8 cellular contexts compared by ENCODE assay signal in genomic region chr15:60397772-60398445, GRCh38. TPM values are rescaled to one million over a fixed set of nuclear protein-coding genes. Genes with fewer than 3 reads are reported as not detected.
A peak's percentile ranks its signal among the peaks of the same experiment; 100 is the strongest.
DNase-seq lines count a peak whose midpoint lies in the region; ATAC-seq, FAIRE-seq and TF ChIP-seq lines count a peak whose summit lies in the region.

Gene ANXA2 (minus strand): TSS chr15:60397986. CDS start chr15:60386075, 11,911 bp downstream.

- no peaks in the 10 kb centered on the region for H3K36me3 ChIP-seq in OCI-LY1 (ENCODE audit: insufficient read depth, low read length)
- H3K36me3 ChIP-seq in esophagus (ENCODE audit: control insufficient read depth in 2 of 2, insufficient read depth in 2 of 2, low read length in 1 of 2): peaks cover 0 to 2% of the 10 kb centered on the region in 2 donors
- no peaks in the 10 kb centered on the region for H3K36me3 ChIP-seq in naive thymus-derived CD4-positive, alpha-beta T cell (ENCODE audit: control insufficient read depth in 2 of 3, insufficient read depth in 3 of 3, low read length in 3 of 3)

- H3K9ac ChIP-seq in OCI-LY1 (ENCODE audit: low read length): peak within 1 kb of the TSS; percentile 43

- H3F3A ChIP-seq in OCI-LY1 (ENCODE audit: insufficient read depth, low read length): no peaks in the 10 kb centered on the region

- H3K36me3 Mint-ChIP-seq in naive thymus-derived CD4-positive, alpha-beta T cell: peaks cover 0 to 30% (median 0%) of the 10 kb centered on the region in 5 donors

- H3K27ac ChIP-seq in A549 (peak within 1 kb of the TSS; percentile 97 to 99), OCI-LY1 (ENCODE audit: low read depth, low read length, poor library complexity, severe bottlenecking) (no peak within 1 kb of the TSS), esophagus (ENCODE audit: low read depth in 2 of 2, low read length in 1 of 2) (peak within 1 kb of the TSS; percentile 99)
- peak within 1 kb of the TSS; percentile 61 for H3K27ac ChIP-seq in naive thymus-derived CD4-positive, alpha-beta T cell (ENCODE audit: low read depth, low read length)

- no peak within 1 kb of the TSS for H2AFZ ChIP-seq in OCI-LY1 (ENCODE audit: low read length)

- H3K79me2 ChIP-seq in OCI-LY1 (ENCODE audit: insufficient read depth, low read length): no peaks in the 10 kb centered on the region

- peaks cover 0 to 7% (median 0%) of the 10 kb centered on the region in 5 donors for H3K27me3 Mint-ChIP-seq in naive thymus-derived CD4-positive, alpha-beta T cell

- intact Hi-C loops in naive thymus-derived CD4-positive, alpha-beta T cell (cut with micrococcal nuclease): loop anchor here (1.0 to 5.0 kb wide), 12 partner anchors 9 to 1411 kb away; partner anchors contain the start of genes BNIP2 (in 2 of the 2), ICE2 (in 2 of the 2), GTF2A2 (in 1 of the 2) and RNF111 (in 1 of the 2)

- no peak for FAIRE-seq in A549 (lab: Jason Lieb, UNC)

- peak in 1 of 2 experiments; percentile 37; a peak in 1 of 5 replicates for TF ChIP-seq EP300 in A549 (IDR thresholded peaks at IDR 0.05)

- POLR2A ChIA-PET in A549 (lab: Yijun Ruan, JAX): interaction anchor here (0.6 to 10.2 kb wide), 25 partner anchors 9 to 1520 kb away, joined by 3 to 152 read pairs (median 5); partner anchors contain the start of gene ICE2
- POLR2A ChIA-PET in naive thymus-derived CD4-positive, alpha-beta T cell (lab: Charles Lee): interaction anchor here (0.5 to 2.3 kb wide), 17 partner anchors 9 to 1480 kb away, joined by 3 to 17 read pairs (median 3); no protein-coding TSS in a partner anchor

- H3K4me1 Mint-ChIP-seq in naive thymus-derived CD4-positive, alpha-beta T cell: peaks cover 10 to 67% (median 33%) of the 10 kb centered on the region in 7 donors

- no peaks in the 10 kb centered on the region for H4K20me1 ChIP-seq in OCI-LY1 (ENCODE audit: insufficient read depth, low read length)

- H3K4me3 Mint-ChIP-seq in naive thymus-derived CD4-positive, alpha-beta T cell: peak within 1 kb of the TSS; percentile 83 to 98 (median 87)

- H3K4me2 ChIP-seq in A549 (peak within 1 kb of the TSS; percentile 94), OCI-LY1 (ENCODE audit: low read length) (peak within 1 kb of the TSS; percentile 75)

- TF ChIP-seq POLR2A in A549 (IDR thresholded peaks at IDR 0.05; ENCODE audit: low read length) (peak; percentile 92), GM18526 (IDR thresholded peaks at IDR 0.05; ENCODE audit: extremely low read depth, insufficient read length) (peak; percentile 92)

- no peaks in the 10 kb centered on the region for H3K9me2 ChIP-seq in OCI-LY1 (ENCODE audit: low read depth, low read length)

- H3K9me3 Mint-ChIP-seq in naive thymus-derived CD4-positive, alpha-beta T cell: peaks cover 0 to 7% (median 0%) of the 10 kb centered on the region in 11 donors

- DNase-seq in A549 (ENCODE audit: low read depth in 1 of 2, low spot score in 1 of 2): peak; percentile 84 to 95
- peak; percentile 78 for DNase-seq in activated T-cell treated with anti-CD3 and anti-CD28 coated beads for 48 hours (ENCODE audit: low read depth)
- peak; percentile 49 to 85 (median 62) for DNase-seq in naive thymus-derived CD4-positive, alpha-beta T cell
- peak; percentile 86 for DNase-seq in stimulated activated naive CD8-positive, alpha-beta T cell treated with anti-CD3 and anti-CD28 coated beads, Interleukin-15, Interleukin-2, amounts not matched to agents 100 U/mL and 50 U/mL, for 24 hours

- TF ChIP-seq CTCF in A549 (IDR thresholded peaks at IDR 0.05) (no peak), OCI-LY1 (IDR thresholded peaks at IDR 0.05; ENCODE audit: low read length) (no peak)

- no peak for TF ChIP-seq RAD21 in A549 (conservative IDR thresholded peaks at IDR 0.05 in 1 of 2, IDR thresholded peaks at IDR 0.05 in 1 of 2)

- H3K4me3 ChIP-seq in A549: peak within 1 kb of the TSS; percentile 88
- peak within 1 kb of the TSS; percentile 62 for H3K4me3 ChIP-seq in OCI-LY1 (ENCODE audit: low read depth, low read length, poor library complexity, severe bottlenecking)
- H3K4me3 ChIP-seq in esophagus (ENCODE audit: low read depth in 1 of 2, low read length in 2 of 2): peak within 1 kb of the TSS; percentile 73 to 97
- H3K4me3 ChIP-seq in naive thymus-derived CD4-positive, alpha-beta T cell (ENCODE audit: low read length): peak within 1 kb of the TSS; percentile 72

- 1% methylated on average over 30 of the region's 53 CpGs for WGBS in A549 (ENCODE audit: missing lambda C conversion rate)
- WGBS in esophagus, 2 donors: 0 to 1% methylated on average over 44 to 53 of the region's 53 CpGs

- H3K9me3 ChIP-seq in A549 (no peaks in the 10 kb centered on the region), OCI-LY1 (ENCODE audit: low read length) (no peaks in the 10 kb centered on the region), esophagus (ENCODE audit: control insufficient read depth in 2 of 2, insufficient read depth in 1 of 2, low read depth in 1 of 2, low read length in 1 of 2) (no peaks in the 10 kb centered on the region)
- no peaks in the 10 kb centered on the region for H3K9me3 ChIP-seq in naive thymus-derived CD4-positive, alpha-beta T cell (ENCODE audit: control insufficient read depth in 2 of 3, low read length in 3 of 3)

- CTCF ChIA-PET in A549 (lab: Yijun Ruan, JAX): interaction anchor here (0.6 to 4.6 kb wide), 9 partner anchors 9 to 47 kb away, joined by 3 to 35 read pairs (median 7); no protein-coding TSS in a partner anchor
- CTCF ChIA-PET in naive thymus-derived CD4-positive, alpha-beta T cell (lab: Charles Lee): interaction anchor here (0.8 kb wide), 1 partner anchor 82 kb away, joined by 3 read pairs; no protein-coding TSS in a partner anchor

- ATAC-seq in A549 (peak; percentile 62 to 72), HG03039 (IDR thresholded peaks at IDR 0.05; ENCODE audit: unreplicated experiment) (peak; percentile 71)
- ATAC-seq in naive thymus-derived CD4-positive, alpha-beta T cell: peak; percentile 81
- peak; percentile 84 for ATAC-seq in stimulated activated naive CD8-positive, alpha-beta T cell treated with anti-CD3 and anti-CD28 coated beads, Interleukin-15, Interleukin-2, amounts not matched to agents 100 U/mL and 50 U/mL, for 24 hours

- H3K4me1 ChIP-seq in A549 (peaks cover 59% of the 10 kb centered on the region), OCI-LY1 (ENCODE audit: insufficient read depth, low read length, severe bottlenecking) (peaks cover 17% of the 10 kb centered on the region), esophagus (ENCODE audit: control insufficient read depth in 2 of 2, insufficient read depth in 2 of 2, low read length in 1 of 2) (peaks cover 0 to 8% of the 10 kb centered on the region in 2 donors)
- peaks cover 6 to 32% of the 10 kb centered on the region in 2 donors for H3K4me1 ChIP-seq in naive thymus-derived CD4-positive, alpha-beta T cell (ENCODE audit: control insufficient read depth in 2 of 2, insufficient read depth in 2 of 2, low read length in 2 of 2)

- H3K27me3 ChIP-seq in OCI-LY1 (ENCODE audit: insufficient read depth, low read length) (no peaks in the 10 kb centered on the region), esophagus (ENCODE audit: control insufficient read depth in 1 of 2, insufficient read depth in 2 of 2, low read length in 2 of 2) (no peaks in the 10 kb centered on the region)
- H3K27me3 ChIP-seq in naive thymus-derived CD4-positive, alpha-beta T cell (ENCODE audit: control insufficient read depth in 2 of 2, insufficient read depth in 2 of 2, low read length in 2 of 2): no peaks in the 10 kb centered on the region

- H3K27ac Mint-ChIP-seq in naive thymus-derived CD4-positive, alpha-beta T cell: peak within 1 kb of the TSS; percentile 87 to 98 (median 95)

TF ChIP-seq in A549, 52 proteins besides CTCF, POLR2A, EP300 and RAD21 (continues in another document):
- no peak for TF ChIP-seq CBX2 (IDR thresholded peaks at IDR 0.05; ENCODE audit: borderline replicate concordance, low read depth)
- TF ChIP-seq POLR2AphosphoS2 (conservative IDR thresholded peaks at IDR 0.05; ENCODE audit: low read length): 0 out of 2 replicates have a peak, but pooled peaks have one; percentile 2
- no peak for TF ChIP-seq RCOR1 (IDR thresholded peaks at IDR 0.05; ENCODE audit: low read depth, low read length)
- TF ChIP-seq E2F6 (IDR thresholded peaks at IDR 0.05; ENCODE audit: borderline replicate concordance, low read depth): peak; percentile 5; the same call in 1 of the 2 replicates
- TF ChIP-seq JUN (IDR thresholded peaks at IDR 0.05): peak; percentile 95 to 99
- peak; percentile 83 for TF ChIP-seq FOSL2 (IDR thresholded peaks at IDR 0.05)
- peak; percentile 95 for TF ChIP-seq FOSL2 (CRISPR knock-in tag; IDR thresholded peaks at IDR 0.05)
- TF ChIP-seq PHF8 (IDR thresholded peaks at IDR 0.05; ENCODE audit: borderline replicate concordance, low read depth): peak; percentile 85
- peak; percentile 44; the same call in 1 of the 2 replicates for TF ChIP-seq MAX (IDR thresholded peaks at IDR 0.05)
- TF ChIP-seq BCL3 (IDR thresholded peaks at IDR 0.05): peak; percentile 98

RNA-seq across cellular contexts. Expression of gene ANXA2, which starts in this region (rescaled TPM):
- polyA plus RNA-seq in A549 (2011; rRNA removed) (5,725 and 5,746 TPM in 2 replicates), A549 (2017; fragmentation: RNase III; extraction: RNeasy Plus Mini Kit Qiagen cat#74134 plus additional on column Dnase treatment) (4,707 to 5,021 TPM (median 4,900 TPM) in 3 replicates), esophagus (1,000 to 10,000 TPM; 1,972 to 2,098 TPM)
- polyA plus RNA-seq in A549 (2012; cell fraction: cytosol; rRNA removed): 4,340 and 4,409 TPM in 2 replicates
- 2,599 and 4,127 TPM in 2 replicates for polyA plus RNA-seq in A549 (2012; cell fraction: nucleus; rRNA removed)
- polyA minus RNA-seq in A549 (2011; rRNA and poly(A)+ RNA removed): 4,094 and 4,183 TPM in 2 replicates
- total RNA-seq in naive thymus-derived CD4-positive, alpha-beta T cell: 100 to 1,000 TPM in 2 of 5 experiments, 10 to 100 TPM in 3; 28.8 to 377 (median 42.4) TPM
- polyA plus RNA-seq in naive thymus-derived CD4-positive, alpha-beta T cell: 10 to 100 TPM; 25.5 to 36.6 TPM

Comparison
In these comparisons a context has a peak if more than half of its experiments do, and no peak if none do; other contexts are left out.
1. RNA of gene ANXA2 (polyA plus RNA-seq): 2,599 to 5,746 TPM in A549 and 1,972 to 2,098 TPM in esophagus; 25.5 to 36.6 TPM in naive thymus-derived CD4-positive, alpha-beta T cell; every median in the first group is over 10 times any median in the second.
2. Peak in every context shown above with its lines, with median percentiles within 50 percentile points of each other: ATAC-seq, DNase-seq and H3K4me3 ChIP-seq.